Comparison of ENCODE assay signal across 8 cellular contexts in the genomic region with DNA sequence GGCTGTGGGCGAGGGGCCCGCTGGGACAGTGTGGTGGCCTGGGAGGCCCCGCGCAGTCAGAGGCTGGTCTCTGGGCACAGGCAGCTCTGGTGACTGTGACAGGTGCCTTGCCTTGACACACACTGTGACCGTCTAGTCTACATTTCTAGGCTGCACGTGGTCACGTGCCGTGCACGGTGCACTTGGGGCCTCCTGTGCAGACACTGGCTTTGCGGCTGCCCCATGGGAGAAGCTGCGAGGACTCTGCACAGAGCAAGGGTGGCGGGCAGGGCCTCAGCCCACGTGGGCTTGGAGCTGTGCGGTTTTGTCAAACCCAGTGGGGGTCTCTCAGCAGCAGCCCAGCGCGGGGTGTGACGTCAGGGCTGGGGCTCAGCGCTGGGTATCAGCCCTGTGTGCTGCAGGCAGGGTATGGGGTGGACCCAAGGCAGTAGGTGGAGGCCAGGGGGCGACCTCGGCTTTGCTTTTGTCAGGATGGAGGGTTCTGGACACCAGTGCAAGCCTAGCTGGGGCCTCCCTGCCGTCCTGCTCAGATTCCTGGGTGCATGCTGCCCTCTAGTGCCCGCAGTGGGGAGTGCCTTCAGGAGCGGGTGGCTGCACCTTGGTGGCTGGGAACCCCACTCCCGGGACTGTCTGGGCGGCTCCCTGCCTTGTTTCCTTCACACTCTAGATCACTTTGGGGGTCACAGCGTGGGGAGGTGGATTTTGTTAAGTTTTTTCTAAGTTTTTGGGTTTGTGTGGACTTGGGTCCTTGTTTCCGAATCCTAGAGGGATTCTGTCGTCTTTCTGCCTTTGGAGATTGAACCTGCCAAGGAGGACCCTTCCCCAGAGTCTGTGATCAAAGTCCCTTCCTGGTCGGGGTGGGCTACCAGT.
DNase-seq lines count a peak whose midpoint lies in the region; ATAC-seq and TF ChIP-seq lines count a peak whose summit lies in the region.

No MANE protein-coding gene starts in this region.

- H3K27ac ChIP-seq in dorsolateral prefrontal cortex (peak overlapping the region in 42 of 59 donors; percentile 2 to 81 (median 42)), lower lobe of right lung (no peak overlapping the region)

- H3K36me3 Mint-ChIP-seq in HFFc6 (ENCODE audit: low read depth) = no peaks in the 10 kb centered on the region
- peaks cover 2% of the 10 kb centered on the region for H3K36me3 Mint-ChIP-seq in activated CD4-positive, alpha-beta memory T cell treated with anti-CD3 and anti-CD28 coated beads for 36 hours

- H3K4me1 Mint-ChIP-seq in HFFc6 (ENCODE audit: low read depth) = peaks cover 19% of the 10 kb centered on the region
- H3K4me1 Mint-ChIP-seq in activated CD4-positive, alpha-beta memory T cell treated with anti-CD3 and anti-CD28 coated beads for 36 hours (ENCODE audit: low read depth) = no peaks in the 10 kb centered on the region

- DNase-seq in DMS 273 treated with DMSO at 0.1 percent for 48 hours (lab: John Stamatoyannopoulos, UW) (peak; percentile 45), HFFc6 (peak; percentile 67), NCI-H69 (lab: John Stamatoyannopoulos, UW) (peak; percentile 74), dorsolateral prefrontal cortex (peak; percentile 81 to 93 (median 88)), lower lobe of right lung (peak; percentile 83), cortex of kidney (lab: John Stamatoyannopoulos, UW) (no peak)
- peak; percentile 88 for DNase-seq in activated CD4-positive, alpha-beta memory T cell treated with anti-CD3 and anti-CD28 coated beads for 36 hours
- peak; percentile 67 for DNase-seq in stimulated activated CD8-positive, alpha-beta memory T cell treated with anti-CD3 and anti-CD28 coated beads, Interleukin-12 subunit alpha, Interleukin-12 subunit beta, amount 100 ng/mL, for 1 hour (ENCODE audit: low read depth)

- H3K27me3 ChIP-seq in dorsolateral prefrontal cortex (no peaks in the 10 kb centered on the region), lower lobe of right lung (ENCODE audit: low read depth) (no peaks in the 10 kb centered on the region)

- no peak overlapping the region; the same call in 1 of the 2 replicates for H3K27ac Mint-ChIP-seq in HFFc6
- no peak overlapping the region for H3K27ac Mint-ChIP-seq in activated CD4-positive, alpha-beta memory T cell treated with anti-CD3 and anti-CD28 coated beads for 36 hours

- no peaks in the 10 kb centered on the region for H3K27me3 Mint-ChIP-seq in HFFc6 (ENCODE audit: insufficient read depth)
- no peaks in the 10 kb centered on the region for H3K27me3 Mint-ChIP-seq in activated CD4-positive, alpha-beta memory T cell treated with anti-CD3 and anti-CD28 coated beads for 36 hours

- POLR2A ChIA-PET in activated CD4-positive, alpha-beta memory T cell treated with anti-CD3 and anti-CD28 coated beads for 36 hours (lab: Charles Lee) = no interaction called here

- H3K9me3 ChIP-seq in lower lobe of right lung = no peaks in the 10 kb centered on the region

- TF ChIP-seq CTCF in HFFc6 (IDR thresholded peaks at IDR 0.05) (peak; percentile 98), dorsolateral prefrontal cortex (IDR thresholded peaks at IDR 0.05 in 54 of 56, conservative IDR thresholded peaks at IDR 0.05 in 2 of 56; ENCODE audit: low read depth in 1 of 56, partially characterized antibody in 56 of 56) (peak; percentile 70 to 99 (median 96)), lower lobe of right lung (IDR thresholded peaks at IDR 0.05) (peak; percentile 95)

- CTCF ChIA-PET in activated CD4-positive, alpha-beta memory T cell treated with anti-CD3 and anti-CD28 coated beads for 36 hours (lab: Charles Lee) = interaction anchor here (0.6 to 5.9 kb wide), 33 partner anchors 9 to 549 kb away, joined by 3 to 91 read pairs (median 4); partner anchors contain the start of genes FEM1A, KDM4B and PLIN3

- intact Hi-C loops in activated CD4-positive, alpha-beta memory T cell treated with anti-CD3 and anti-CD28 coated beads for 36 hours (cut with micrococcal nuclease) = loop anchor here (1.0 to 2.0 kb wide), 3 partner anchors 30 to 221 kb away; no protein-coding TSS in a partner anchor
- intact Hi-C loops in dorsolateral prefrontal cortex (cut with DNase I) (loop anchor here (1.0 to 5.0 kb wide), 6 partner anchors 64 to 299 kb away; partner anchors contain the start of gene KDM4B (in 1 of the 2)), lower lobe of right lung (cut with DNase I) (no loop called here)

- H3K4me3 Mint-ChIP-seq in HFFc6 = no peak overlapping the region
- no peak overlapping the region for H3K4me3 Mint-ChIP-seq in activated CD4-positive, alpha-beta memory T cell treated with anti-CD3 and anti-CD28 coated beads for 36 hours

- peaks cover 30% of the 10 kb centered on the region for H3K36me3 ChIP-seq in lower lobe of right lung

- H3K4me1 ChIP-seq in lower lobe of right lung = peaks cover 11% of the 10 kb centered on the region

- H3K9me3 Mint-ChIP-seq in HFFc6 = no peaks in the 10 kb centered on the region
- H3K9me3 Mint-ChIP-seq in activated CD4-positive, alpha-beta memory T cell treated with anti-CD3 and anti-CD28 coated beads for 36 hours = no peaks in the 10 kb centered on the region

- peak; percentile 89 to 91 for ATAC-seq in lower lobe of right lung

- H3K4me3 ChIP-seq in dorsolateral prefrontal cortex (no peak overlapping the region), lower lobe of right lung (no peak overlapping the region)
